9 cellular contexts compared by ENCODE assay signal in the genomic region with DNA sequence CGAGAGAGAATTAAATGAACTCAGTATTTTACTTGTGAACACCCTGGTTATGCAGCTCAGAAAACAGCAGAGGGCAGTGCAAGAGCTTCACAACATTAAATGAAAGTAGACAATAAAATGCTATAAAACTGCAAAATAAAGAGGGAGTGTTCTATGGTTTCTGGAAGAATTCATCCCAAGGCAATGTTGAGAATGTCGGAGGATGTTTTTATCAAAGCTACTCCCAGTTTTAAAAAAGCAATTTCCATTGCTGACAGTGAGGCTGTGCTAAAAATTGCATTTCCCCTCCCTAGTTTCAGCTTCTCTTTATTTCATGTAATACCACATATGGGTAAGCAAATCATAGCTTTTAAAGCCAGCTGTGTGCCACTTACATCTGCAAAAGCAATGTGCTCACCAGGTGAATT.
DNase-seq lines count a peak whose midpoint lies in the region; ATAC-seq, FAIRE-seq and TF ChIP-seq lines count a peak whose summit lies in the region.
"Had no signal": no experiment of that assay in that cellular context is flagged by ENCODE, and none has a peak within 500 bp of the region (broad histone marks: within the 10 kb centered on the region; RNA-seq: fewer than 3 reads in every experiment).

No MANE protein-coding gene starts in this region.

- SMC1A ChIA-PET in GM12878 (lab: Charles Lee; ENCODE audit: uncharacterized antibody, unreplicated experiment): interaction anchor here (0.7 to 0.8 kb wide), 2 partner anchors 15 to 664 kb away, joined by 3 to 4 read pairs; no protein-coding TSS in a partner anchor

- H3K36me3 ChIP-seq in GM12878 (ENCODE audit: control insufficient read depth in 2 of 2, insufficient read depth in 2 of 2, low read length in 1 of 2): no peaks in the 10 kb centered on the region

- H3K36me3 Mint-ChIP-seq in mesothelial cell of epicardium: no peaks in the 10 kb centered on the region
- H3K36me3 Mint-ChIP-seq in CD4-positive, alpha-beta T cell (ENCODE audit: low read depth): no peaks in the 10 kb centered on the region
- no peaks in the 10 kb centered on the region for H3K36me3 Mint-ChIP-seq in activated naive CD4-positive, alpha-beta T cell treated with anti-CD3 and anti-CD28 coated beads for 36 hours (ENCODE audit: low read depth)

- H3K4me2 ChIP-seq in GM12878 (ENCODE audit: control insufficient read depth, insufficient read depth): no peak overlapping the region

- peaks cover 8% of the 10 kb centered on the region for H3K4me1 Mint-ChIP-seq in mesothelial cell of epicardium
- no peaks in the 10 kb centered on the region for H3K4me1 Mint-ChIP-seq in CD4-positive, alpha-beta T cell (ENCODE audit: low read depth)
- H3K4me1 Mint-ChIP-seq in activated naive CD4-positive, alpha-beta T cell treated with anti-CD3 and anti-CD28 coated beads for 36 hours (ENCODE audit: low read depth): no peaks in the 10 kb centered on the region

- FAIRE-seq in GM12878 (lab: Jason Lieb, UNC): no peak
- FAIRE-seq: K562 had no signal

- H2AFZ ChIP-seq in GM12878 (ENCODE audit: control insufficient read depth, low read depth, low read length): no peak overlapping the region

- ATAC-seq in GM12878: peak; percentile 49; the same call in 1 of the 3 replicates
- ATAC-seq in CD4-positive, alpha-beta T cell (ENCODE audit: poor library complexity): no peak
- ATAC-seq: K562 had no signal

- RAD21 ChIA-PET in GM12878 (lab: Charles Lee; ENCODE audit: unreplicated experiment): interaction anchor here (0.6 to 1.2 kb wide), 3 partner anchors 662 to 674 kb away, joined by 3 to 5 read pairs (median 4); no protein-coding TSS in a partner anchor

- in situ Hi-C loops in GM12878 (cut with MboI): no loop called here

- no peak for TF ChIP-seq EP300 in GM12878 (IDR thresholded peaks at IDR 0.05; ENCODE audit: borderline replicate concordance in 1 of 2, control insufficient read depth in 1 of 2, low read depth in 2 of 2, low read length in 2 of 2)

- no TSS peak for BruUV-seq in GM12878 (replicated peaks; lab: Mats Ljungman, UMichigan)

- no peaks in the 10 kb centered on the region for H3K27me3 ChIP-seq in GM12878 (replicated peaks in 1 of 2; ENCODE audit: control insufficient read depth in 2 of 2, insufficient read depth in 2 of 2, low read length in 1 of 2)
- H3K27me3 ChIP-seq in CD4-positive, alpha-beta T cell (ENCODE audit: control insufficient read depth, insufficient read depth, low read length): no peaks in the 10 kb centered on the region

- no peak overlapping the region for H3K4me3 Mint-ChIP-seq in mesothelial cell of epicardium
- H3K4me3 Mint-ChIP-seq in CD4-positive, alpha-beta T cell: no peak overlapping the region
- H3K4me3 Mint-ChIP-seq in activated naive CD4-positive, alpha-beta T cell treated with anti-CD3 and anti-CD28 coated beads for 36 hours: no peak overlapping the region

- no peak overlapping the region for H3K27ac Mint-ChIP-seq in mesothelial cell of epicardium
- no peak overlapping the region for H3K27ac Mint-ChIP-seq in CD4-positive, alpha-beta T cell
- H3K27ac Mint-ChIP-seq in activated naive CD4-positive, alpha-beta T cell treated with anti-CD3 and anti-CD28 coated beads for 36 hours: no peak overlapping the region

- intact Hi-C loops in GM12878 (cut with micrococcal nuclease; ENCODE audit: unreplicated experiment): loop anchor here (1.0 kb wide), 1 partner anchor 666 kb away; no protein-coding TSS in a partner anchor
- intact Hi-C loops in CD4-positive, alpha-beta T cell (cut with DNase I, micrococcal nuclease): loop anchor here in 1 of 2 experiments (2.0 kb wide), 1 partner anchor 666 kb away; no protein-coding TSS in a partner anchor
- intact Hi-C loops in activated naive CD4-positive, alpha-beta T cell treated with anti-CD3 and anti-CD28 coated beads for 36 hours (cut with micrococcal nuclease): loop anchor here (1.0 kb wide), 1 partner anchor 666 kb away; no protein-coding TSS in a partner anchor

- H4K20me1 ChIP-seq in GM12878 (ENCODE audit: control insufficient read depth, insufficient read depth): no peaks in the 10 kb centered on the region

- H3K9me3 Mint-ChIP-seq in mesothelial cell of epicardium: no peaks in the 10 kb centered on the region
- H3K9me3 Mint-ChIP-seq in CD4-positive, alpha-beta T cell: no peaks in the 10 kb centered on the region
- no peaks in the 10 kb centered on the region for H3K9me3 Mint-ChIP-seq in activated naive CD4-positive, alpha-beta T cell treated with anti-CD3 and anti-CD28 coated beads for 36 hours

- DNase-seq in DMS153 treated with DMSO at 0.1 percent for 48 hours (lab: John Stamatoyannopoulos, UW; ENCODE audit: unreplicated experiment): peak; percentile 11
- DNase-seq in Kasumi-1 (lab: John Stamatoyannopoulos, UW): peak; percentile 34 to 50
- DNase-seq in GM12878 (ENCODE audit: low read depth, low spot score): no peak
- DNase-seq in mesothelial cell of epicardium (ENCODE audit: low spot score in 2 of 2, unreplicated experiment in 2 of 2): no peak
- no peak for DNase-seq in CD4-positive, alpha-beta T cell
- no peak for DNase-seq in activated naive CD4-positive, alpha-beta T cell treated with anti-CD3 and anti-CD28 coated beads for 36 hours
- DNase-seq in activated naive CD4-positive, alpha-beta T cell treated with Interleukin-2 at 50 U/mL for 16 hours: no peak
- DNase-seq in GM19238 (ENCODE audit: insufficient read length, low spot score): no peak

- CTCF ChIA-PET in GM12878 (lab: Yijun Ruan, JAX): interaction anchor here (0.8 to 2.0 kb wide), 9 partner anchors 28 to 674 kb away, joined by 3 to 12 read pairs (median 3); no protein-coding TSS in a partner anchor
- CTCF ChIA-PET in CD4-positive, alpha-beta T cell (lab: Charles Lee): no interaction called here
- CTCF ChIA-PET in activated naive CD4-positive, alpha-beta T cell treated with anti-CD3 and anti-CD28 coated beads for 36 hours (lab: Charles Lee): interaction anchor here (1.0 to 1.3 kb wide), 2 partner anchors 61 to 674 kb away, joined by 3 read pairs; no protein-coding TSS in a partner anchor

- H3K4me3 ChIP-seq in GM12878: no peak overlapping the region
- H3K4me3 ChIP-seq: K562 had no signal

- no peaks in the 10 kb centered on the region for H3K4me1 ChIP-seq in GM12878 (ENCODE audit: control insufficient read depth, insufficient read depth, low read length)

- no peak overlapping the region for H3K9ac ChIP-seq in GM12878 (ENCODE audit: control insufficient read depth, insufficient read depth, low read length)

- POLR2A ChIA-PET in GM12878 (lab: Charles Lee): no interaction called here
- POLR2A ChIA-PET in CD4-positive, alpha-beta T cell (lab: Charles Lee): no interaction called here

- no peaks in the 10 kb centered on the region for H3K27me3 Mint-ChIP-seq in mesothelial cell of epicardium (ENCODE audit: low read depth)
- no peaks in the 10 kb centered on the region for H3K27me3 Mint-ChIP-seq in CD4-positive, alpha-beta T cell
- H3K27me3 Mint-ChIP-seq in activated naive CD4-positive, alpha-beta T cell treated with anti-CD3 and anti-CD28 coated beads for 36 hours (ENCODE audit: low read depth): peaks cover 2% of the 10 kb centered on the region

- H3K79me2 ChIP-seq in GM12878 (ENCODE audit: control insufficient read depth, insufficient read depth, low read length): no peaks in the 10 kb centered on the region

- 0% methylated on average over 2 of the region's 2 CpGs for WGBS in GM12878 (ENCODE audit: insufficient coverage, insufficient replicate concordance, low lambda C conversion rate, missing lambda C conversion rate)

- TF ChIP-seq CTCF in GM12878 (IDR thresholded peaks at IDR 0.05 in 2 of 3, conservative IDR thresholded peaks at IDR 0.05 in 1 of 3; ENCODE audit: control insufficient read depth in 2 of 3, extremely low read depth in 1 of 3, insufficient read depth in 1 of 3, low read depth in 3 of 3, low read length in 3 of 3): peak; percentile 34 to 35 (median 34); a peak in 3 of 6 replicates
- peak; percentile 35 for TF ChIP-seq CTCF in mesothelial cell of epicardium (IDR thresholded peaks at IDR 0.05; ENCODE audit: unreplicated experiment)
- no peak for TF ChIP-seq CTCF in CD4-positive, alpha-beta T cell (IDR thresholded peaks at IDR 0.05)

- no peaks in the 10 kb centered on the region for H3K9me3 ChIP-seq in GM12878 (replicated peaks; ENCODE audit: control insufficient read depth, insufficient read depth, low read length)
- no peaks in the 10 kb centered on the region for H3K9me3 ChIP-seq in CD4-positive, alpha-beta T cell (ENCODE audit: control insufficient read depth, low read length)

- peak; percentile 40 for TF ChIP-seq RAD21 in GM12878 (IDR thresholded peaks at IDR 0.05; ENCODE audit: insufficient read depth, low read depth, low read length)

- TF ChIP-seq POLR2A in GM12878 (IDR thresholded peaks at IDR 0.05; ENCODE audit: low read depth, low read length): no peak

- no peak overlapping the region for H3K27ac ChIP-seq in GM12878 (ENCODE audit: control insufficient read depth, insufficient read depth)
- H3K27ac ChIP-seq in CD4-positive, alpha-beta T cell (ENCODE audit: low read depth, low read length): no peak overlapping the region

TF ChIP-seq in GM12878, 131 proteins besides CTCF, POLR2A, EP300 and RAD21 (continues in another document):
- TF ChIP-seq, protein P1, sequence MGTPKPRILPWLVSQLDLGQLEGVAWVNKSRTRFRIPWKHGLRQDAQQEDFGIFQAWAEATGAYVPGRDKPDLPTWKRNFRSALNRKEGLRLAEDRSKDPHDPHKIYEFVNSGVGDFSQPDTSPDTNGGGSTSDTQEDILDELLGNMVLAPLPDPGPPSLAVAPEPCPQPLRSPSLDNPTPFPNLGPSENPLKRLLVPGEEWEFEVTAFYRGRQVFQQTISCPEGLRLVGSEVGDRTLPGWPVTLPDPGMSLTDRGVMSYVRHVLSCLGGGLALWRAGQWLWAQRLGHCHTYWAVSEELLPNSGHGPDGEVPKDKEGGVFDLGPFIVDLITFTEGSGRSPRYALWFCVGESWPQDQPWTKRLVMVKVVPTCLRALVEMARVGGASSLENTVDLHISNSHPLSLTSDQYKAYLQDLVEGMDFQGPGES (IDR thresholded peaks at IDR 0.05): no peak
- TF ChIP-seq, protein P2, sequence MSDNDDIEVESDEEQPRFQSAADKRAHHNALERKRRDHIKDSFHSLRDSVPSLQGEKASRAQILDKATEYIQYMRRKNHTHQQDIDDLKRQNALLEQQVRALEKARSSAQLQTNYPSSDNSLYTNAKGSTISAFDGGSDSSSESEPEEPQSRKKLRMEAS (IDR thresholded peaks at IDR 0.05; ENCODE audit: low read depth, low read length): no peak
- no peak for TF ChIP-seq MEF2B (IDR thresholded peaks at IDR 0.05; ENCODE audit: partially characterized antibody, poor library complexity, severe bottlenecking)
- TF ChIP-seq, protein P3, sequence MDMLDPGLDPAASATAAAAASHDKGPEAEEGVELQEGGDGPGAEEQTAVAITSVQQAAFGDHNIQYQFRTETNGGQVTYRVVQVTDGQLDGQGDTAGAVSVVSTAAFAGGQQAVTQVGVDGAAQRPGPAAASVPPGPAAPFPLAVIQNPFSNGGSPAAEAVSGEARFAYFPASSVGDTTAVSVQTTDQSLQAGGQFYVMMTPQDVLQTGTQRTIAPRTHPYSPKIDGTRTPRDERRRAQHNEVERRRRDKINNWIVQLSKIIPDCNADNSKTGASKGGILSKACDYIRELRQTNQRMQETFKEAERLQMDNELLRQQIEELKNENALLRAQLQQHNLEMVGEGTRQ (IDR thresholded peaks at IDR 0.05; ENCODE audit: borderline replicate concordance, low read depth, low read length): no peak
- TF ChIP-seq SREBF2 (IDR thresholded peaks at IDR 0.05; ENCODE audit: low read length): no peak

Comparison
In these comparisons a context has a peak if more than half of its experiments do, and no peak if none do; other contexts are left out.
1. DNase-seq: peak in DMS153 treated with DMSO at 0.1 percent for 48 hours (single experiment) and Kasumi-1 (2 of 2); none in GM12878 (single experiment), mesothelial cell of epicardium (0 of 2), CD4-positive, alpha-beta T cell (0 of 10), activated naive CD4-positive, alpha-beta T cell treated with anti-CD3 and anti-CD28 coated beads for 36 hours (single experiment), activated naive CD4-positive, alpha-beta T cell treated with Interleukin-2 at 50 U/mL for 16 hours (single experiment) and GM19238 (single experiment).